2 cellular contexts compared by ENCODE assay signal in the genomic region with DNA sequence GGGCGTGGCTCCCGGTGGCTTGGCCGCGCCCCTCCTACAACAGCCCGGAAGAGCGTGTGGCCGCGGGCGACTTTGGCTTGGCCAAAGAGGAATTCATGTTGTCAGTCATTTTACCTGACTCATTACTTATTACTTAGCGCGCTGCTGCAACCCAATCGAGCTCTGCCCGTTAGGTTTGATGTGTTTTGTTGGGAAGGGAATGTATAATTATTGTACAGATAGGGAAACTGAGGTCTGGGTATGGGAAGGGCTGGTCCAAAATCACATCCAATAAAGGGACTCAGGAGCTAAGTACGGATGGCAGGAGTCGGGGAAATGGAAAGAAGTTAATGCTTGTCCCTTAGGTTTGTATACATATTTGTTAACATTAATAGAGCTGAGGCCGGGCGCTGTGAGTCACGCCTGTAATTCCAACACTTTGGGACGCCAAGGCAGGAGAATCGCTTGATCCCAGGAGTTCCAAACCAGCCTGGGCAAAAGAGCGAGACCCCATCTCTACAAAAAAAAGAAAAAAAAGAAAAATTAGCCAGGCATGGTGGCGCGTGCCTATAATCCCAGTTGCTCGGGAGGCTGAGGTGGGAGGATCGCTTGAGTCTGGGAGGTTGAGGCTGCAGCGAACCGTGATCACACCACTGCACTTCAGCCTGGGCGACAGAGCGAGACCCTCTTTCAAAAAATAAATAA.
TF ChIP-seq lines count a peak whose summit lies in the region.

No MANE protein-coding gene starts in this region.

TF ChIP-seq in H1, 55 proteins besides CTCF, POLR2A, EP300 and RAD21:
- TF ChIP-seq POLR2AphosphoS5 (IDR thresholded peaks at IDR 0.05; ENCODE audit: low read depth, low read length), result 0 out of 2 replicates have a peak, but pooled peaks have one; percentile 6
- TF ChIP-seq BRCA1 (IDR thresholded peaks at IDR 0.05; ENCODE audit: low read depth, low read length), result peak; percentile 1; the same call in 1 of the 2 replicates
- TF ChIP-seq RNF2 (IDR thresholded peaks at IDR 0.05; ENCODE audit: borderline replicate concordance, low read depth, low read length, missing control alignments, poor library complexity, severe bottlenecking), result no peak
- TF ChIP-seq SIX5 (IDR thresholded peaks at IDR 0.05; ENCODE audit: low read depth, low read length), result no peak

TF ChIP-seq in neural cell, 6 proteins besides CTCF, POLR2A, EP300 and RAD21:
- no peak for TF ChIP-seq EZH2 (IDR thresholded peaks at IDR 0.05; ENCODE audit: borderline replicate concordance, insufficient read depth, low read length, poor library complexity, severe bottlenecking)
- no peak for TF ChIP-seq MXI1 (conservative IDR thresholded peaks at IDR 0.05; ENCODE audit: poor library complexity, severe bottlenecking)
- TF ChIP-seq POLR2AphosphoS5 (IDR thresholded peaks at IDR 0.05), result no peak
- TF ChIP-seq, protein P1, sequence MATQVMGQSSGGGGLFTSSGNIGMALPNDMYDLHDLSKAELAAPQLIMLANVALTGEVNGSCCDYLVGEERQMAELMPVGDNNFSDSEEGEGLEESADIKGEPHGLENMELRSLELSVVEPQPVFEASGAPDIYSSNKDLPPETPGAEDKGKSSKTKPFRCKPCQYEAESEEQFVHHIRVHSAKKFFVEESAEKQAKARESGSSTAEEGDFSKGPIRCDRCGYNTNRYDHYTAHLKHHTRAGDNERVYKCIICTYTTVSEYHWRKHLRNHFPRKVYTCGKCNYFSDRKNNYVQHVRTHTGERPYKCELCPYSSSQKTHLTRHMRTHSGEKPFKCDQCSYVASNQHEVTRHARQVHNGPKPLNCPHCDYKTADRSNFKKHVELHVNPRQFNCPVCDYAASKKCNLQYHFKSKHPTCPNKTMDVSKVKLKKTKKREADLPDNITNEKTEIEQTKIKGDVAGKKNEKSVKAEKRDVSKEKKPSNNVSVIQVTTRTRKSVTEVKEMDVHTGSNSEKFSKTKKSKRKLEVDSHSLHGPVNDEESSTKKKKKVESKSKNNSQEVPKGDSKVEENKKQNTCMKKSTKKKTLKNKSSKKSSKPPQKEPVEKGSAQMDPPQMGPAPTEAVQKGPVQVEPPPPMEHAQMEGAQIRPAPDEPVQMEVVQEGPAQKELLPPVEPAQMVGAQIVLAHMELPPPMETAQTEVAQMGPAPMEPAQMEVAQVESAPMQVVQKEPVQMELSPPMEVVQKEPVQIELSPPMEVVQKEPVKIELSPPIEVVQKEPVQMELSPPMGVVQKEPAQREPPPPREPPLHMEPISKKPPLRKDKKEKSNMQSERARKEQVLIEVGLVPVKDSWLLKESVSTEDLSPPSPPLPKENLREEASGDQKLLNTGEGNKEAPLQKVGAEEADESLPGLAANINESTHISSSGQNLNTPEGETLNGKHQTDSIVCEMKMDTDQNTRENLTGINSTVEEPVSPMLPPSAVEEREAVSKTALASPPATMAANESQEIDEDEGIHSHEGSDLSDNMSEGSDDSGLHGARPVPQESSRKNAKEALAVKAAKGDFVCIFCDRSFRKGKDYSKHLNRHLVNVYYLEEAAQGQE (IDR thresholded peaks at IDR 0.05; ENCODE audit: borderline replicate concordance), result no peak
- no peak for TF ChIP-seq TAF1 (IDR thresholded peaks at IDR 0.05; ENCODE audit: low read depth)
- TF ChIP-seq SMC3 (conservative IDR thresholded peaks at IDR 0.05; ENCODE audit: poor library complexity), result no peak
